13 cellular contexts compared by ENCODE assay signal in genomic region chr6:166619912-166620311, GRCh38. TPM values are rescaled to one million over a fixed set of nuclear protein-coding genes. Genes with fewer than 3 reads are reported as not detected.
DNase-seq lines count a peak whose midpoint lies in the region; ATAC-seq and TF ChIP-seq lines count a peak whose summit lies in the region.
"Had no signal": no experiment of that assay in that cellular context is flagged by ENCODE, and none has a peak within 500 bp of the region (broad histone marks: within the 10 kb centered on the region; RNA-seq: fewer than 3 reads in every experiment).

No MANE protein-coding gene starts in this region.

- peaks cover 6 to 7% of the 10 kb centered on the region in 2 donors for H3K36me3 Mint-ChIP-seq in CD14-positive monocyte

- intact Hi-C loops in heart right ventricle (cut with DNase I): loop anchor here in 2 of 10 donors (5.0 to 10.0 kb wide), 2 partner anchors 68 to 135 kb away; no protein-coding TSS in a partner anchor
- intact Hi-C loops in gastrocnemius medialis (cut with DNase I; ENCODE audit: low total_unique reads): no loop called here
- intact Hi-C loops in CD14-positive monocyte (cut with micrococcal nuclease): loop anchor here (10.0 kb wide), 3 partner anchors 235 to 365 kb away; partner anchors contain the start of genes MPC1 (in 1 of the 2) and RNASET2 (in 1 of the 2)

- TF ChIP-seq CTCF in heart right ventricle (IDR thresholded peaks at IDR 0.05) (no peak), gastrocnemius medialis (IDR thresholded peaks at IDR 0.05 in 4 of 5, conservative IDR thresholded peaks at IDR 0.05 in 1 of 5) (no peak), CD14-positive monocyte (IDR thresholded peaks at IDR 0.05) (no peak)

- H3K9me3 ChIP-seq in heart right ventricle (no peaks in the 10 kb centered on the region), gastrocnemius medialis (no peaks in the 10 kb centered on the region)

- H3K4me3 Mint-ChIP-seq in CD14-positive monocyte: no peak overlapping the region

- H3K27ac ChIP-seq in heart right ventricle: peak overlapping the region in 9 of 10 donors; percentile 9 to 67 (median 42)
- H3K27ac ChIP-seq in gastrocnemius medialis: peak overlapping the region; percentile 64 to 82 (median 71)
- H3K27ac ChIP-seq: HL-60 had no signal

- peaks cover 8 to 79% (median 72%) of the 10 kb centered on the region in 9 donors for H3K4me1 ChIP-seq in heart right ventricle
- peaks cover 38 to 82% of the 10 kb centered on the region in 2 donors for H3K4me1 ChIP-seq in gastrocnemius medialis

- in situ Hi-C loops in G401 (cut with HindIII; ENCODE audit: low sequenced_read_pairs) (no loop called here), gastrocnemius medialis (cut with MboI; ENCODE audit: low sequenced_read_pairs in 4 of 4) (loop anchor here in 1 of 4 donors (10.0 kb wide), 1 partner anchor 45 kb away; no protein-coding TSS in a partner anchor)

- H3K27me3 ChIP-seq in heart right ventricle (no peaks in the 10 kb centered on the region), gastrocnemius medialis (no peaks in the 10 kb centered on the region)

- H3K36me3 ChIP-seq in heart right ventricle: peaks cover 0 to 16% (median 0%) of the 10 kb centered on the region in 9 donors
- no peaks in the 10 kb centered on the region for H3K36me3 ChIP-seq in gastrocnemius medialis

- no peak overlapping the region for H3K27ac Mint-ChIP-seq in CD14-positive monocyte

- ATAC-seq in heart right ventricle: peak in 6 of 8 donors; percentile 31 to 58 (median 54)
- peak; percentile 49 to 69 for ATAC-seq in gastrocnemius medialis
- no peak for ATAC-seq in GM21529 (IDR thresholded peaks at IDR 0.05; ENCODE audit: unreplicated experiment)
- ATAC-seq in GM18519 (IDR thresholded peaks at IDR 0.05; ENCODE audit: low FRiP score, unreplicated experiment): no peak
- no peak for ATAC-seq in GM21737 (IDR thresholded peaks at IDR 0.05; ENCODE audit: unreplicated experiment)
- ATAC-seq: activated CD4-positive, CD25-positive, alpha-beta regulatory T cell treated with anti-CD3 and anti-CD28 coated beads, Interleukin-2, amount 50 U/mL, for 24 hours had no signal

- H3K4me1 Mint-ChIP-seq in CD14-positive monocyte: peaks cover 3% of the 10 kb centered on the region

- H3K9me3 Mint-ChIP-seq in CD14-positive monocyte: peaks cover 0 to 9% (median 4%) of the 10 kb centered on the region in 7 donors

- peak; percentile 62 for DNase-seq in G401 (ENCODE audit: low spot score)
- peak; percentile 98 for DNase-seq in astrocyte of the hippocampus (ENCODE audit: low read depth, low spot score)
- DNase-seq in heart right ventricle: peak in 1 of 2 donors; percentile 31
- DNase-seq in gastrocnemius medialis: no peak
- no peak for DNase-seq in CD14-positive monocyte (ENCODE audit: low spot score)
- DNase-seq: central memory CD4-positive, alpha-beta T cell; DND-41; NCI-H524 treated with DMSO at 0.1 percent for 48 hours had no signal

- H3K27me3 Mint-ChIP-seq in CD14-positive monocyte (ENCODE audit: low read depth in 3 of 3): peaks cover 3 to 7% (median 4%) of the 10 kb centered on the region in 3 donors

- 12 to 23% methylated on average over 3 of the region's 3 CpGs for WGBS in heart right ventricle, 2 donors

- no peak for TF ChIP-seq POLR2A in gastrocnemius medialis (IDR thresholded peaks at IDR 0.05)

- H3K4me3 ChIP-seq in heart right ventricle: no peak overlapping the region
- no peak overlapping the region for H3K4me3 ChIP-seq in gastrocnemius medialis

RNA-seq across cellular contexts. Expression of gene RPS6KA2, which starts 7.1 kb away (rescaled TPM):
- 3.8 and 14.7 TPM in 2 replicates for total RNA-seq in G401 (2014; rRNA removed; shearing (Covaris generic))
- total RNA-seq in heart right ventricle (10 to 100 TPM; 47.7 to 91.4 (median 76.0) TPM), gastrocnemius medialis (10 to 100 TPM; 18.7 to 35.7 (median 27.4) TPM)
- polyA plus RNA-seq in heart right ventricle (10 to 100 TPM; 20.3 to 65.2 TPM), CD14-positive monocyte (1 to 10 TPM; 1.4 to 3.1 TPM)

RNA-seq across cellular contexts. Expression of gene RAMACL, which starts 33.4 kb away (rescaled TPM):
- total RNA-seq in G401 (2014; rRNA removed; shearing (Covaris generic)): 4.1 and 8.0 TPM in 2 replicates
- total RNA-seq in heart right ventricle (1 to 10 TPM in 4 of 10 donors, under 1 TPM in 6; 0.25 to 2.4 (median 0.74) TPM), gastrocnemius medialis (1 to 10 TPM in 1 of 4 donors, under 1 TPM in 3; 0.18 to 5.6 (median 0.58) TPM)
- polyA plus RNA-seq in heart right ventricle (under 1 TPM; 0.20 to 0.29 TPM), CD14-positive monocyte (under 1 TPM; 0.11 to 0.33 TPM)

Comparison
In these comparisons a context has a peak if more than half of its experiments do, and no peak if none do; other contexts are left out.
1. DNase-seq: peak in G401 (single experiment) and astrocyte of the hippocampus (single experiment); none in gastrocnemius medialis (0 of 2) and CD14-positive monocyte (single experiment).
2. ATAC-seq: peak in heart right ventricle (6 of 8) and gastrocnemius medialis (2 of 2); none in GM21529 (single experiment), GM18519 (single experiment) and GM21737 (single experiment).